12 cellular contexts compared by ENCODE assay signal in genomic region chr10:60848126-60848525, GRCh38.
A peak's percentile ranks its signal among the peaks of the same experiment; 100 is the strongest.
DNase-seq lines count a peak whose midpoint lies in the region; ATAC-seq, FAIRE-seq and TF ChIP-seq lines count a peak whose summit lies in the region.
"Had no signal": no experiment of that assay in that cellular context is flagged by ENCODE, and none has a peak within 500 bp of the region (broad histone marks: within the 10 kb centered on the region; RNA-seq: fewer than 3 reads in every experiment).

No MANE protein-coding gene starts in this region.

- no peaks in the 10 kb centered on the region for H3K4me1 ChIP-seq in pancreas

- DNase-seq in Caki2 (ENCODE audit: low read depth) (peak; percentile 67), NCI-H69 (lab: John Stamatoyannopoulos, UW) (peak; percentile 49), fibroblast of the aortic adventitia (ENCODE audit: low read depth) (peak; percentile 55), pancreas (no peak), cerebellar cortex (ENCODE audit: low spot score) (no peak), NCI-H2171 (lab: John Stamatoyannopoulos, UW) (no peak)
- DNase-seq: activated CD4-positive, alpha-beta T cell treated with anti-CD3 and anti-CD28 coated beads for 1 hour; CD4-positive, alpha-beta T cell; NCI-H526 had no signal

- peak; percentile 11 for TF ChIP-seq CTCF in fibroblast of the aortic adventitia (IDR thresholded peaks at IDR 0.05; ENCODE audit: insufficient read depth, low read length)
- no peak for TF ChIP-seq CTCF in pancreas (IDR thresholded peaks at IDR 0.05)

- H3K9me3 ChIP-seq in pancreas: no peaks in the 10 kb centered on the region

- ATAC-seq in pancreas (peak in 3 of 4 donors; percentile 28 to 60 (median 31)), HG02970 (IDR thresholded peaks at IDR 0.05; ENCODE audit: low FRiP score, unreplicated experiment) (no peak), HG02884 (IDR thresholded peaks at IDR 0.05; ENCODE audit: unreplicated experiment) (no peak)

- H3K27ac ChIP-seq in pancreas: no peak overlapping the region
- H3K27ac ChIP-seq: cardiac muscle cell had no signal

- no peaks in the 10 kb centered on the region for H3K36me3 ChIP-seq in pancreas
- H3K36me3 ChIP-seq: cardiac muscle cell had no signal

- intact Hi-C loops in pancreas (cut with DNase I): no loop called here

- H3K4me3 ChIP-seq in fibroblast of the aortic adventitia (ENCODE audit: low read depth, low read length): no peak overlapping the region
- H3K4me3 ChIP-seq in pancreas: no peak overlapping the region
- H3K4me3 ChIP-seq: cardiac muscle cell had no signal

- 61 to 82% methylated on average over 1 of the region's 1 CpG for WGBS in pancreas, 2 donors

- no peak for FAIRE-seq in pancreas (lab: Jason Lieb, UNC)

- no peaks in the 10 kb centered on the region for H3K27me3 ChIP-seq in pancreas
- H3K27me3 ChIP-seq: cardiac muscle cell had no signal

- in situ Hi-C loops in Caki2 (cut with HindIII; ENCODE audit: low pct_unique_long_range_greater_than_20kb, low sequenced_read_pairs): no loop called here

Comparison
In these comparisons a context has a peak if more than half of its experiments do, and no peak if none do; other contexts are left out.
1. DNase-seq: peak in Caki2 (single experiment), NCI-H69 (single experiment) and fibroblast of the aortic adventitia (single experiment); none in pancreas (0 of 6), cerebellar cortex (single experiment) and NCI-H2171 (single experiment).
2. ATAC-seq: peak in pancreas (3 of 4); none in HG02970 (single experiment) and HG02884 (single experiment).